In genomic region chr17:52170963-52171572, GRCh38 we compare ENCODE assay signal across 8 cellular contexts. TPM values are rescaled to one million over a fixed set of nuclear protein-coding genes. Genes with fewer than 3 reads are reported as not detected.
DNase-seq lines count a peak whose midpoint lies in the region; ATAC-seq and TF ChIP-seq lines count a peak whose summit lies in the region.

No MANE protein-coding gene starts in this region.

- H3K4ac ChIP-seq in H9 (ENCODE audit: low read depth, low read length), result no peak overlapping the region

- no peak overlapping the region for H2BK120ac ChIP-seq in H9 (ENCODE audit: low read depth, low read length, poor library complexity, severe bottlenecking)

- no peaks in the 10 kb centered on the region for H3K9me3 ChIP-seq in H9 (ENCODE audit: control insufficient read depth, low read depth, low read length)

- H3K79me1 ChIP-seq in H9 (ENCODE audit: insufficient read depth, low read depth, low read length, poor library complexity, severe bottlenecking), result no peaks in the 10 kb centered on the region

- POLR2A ChIA-PET in BJ (lab: Charles Lee), result no interaction called here

- no peaks in the 10 kb centered on the region for H3K27me3 ChIP-seq in BJ (ENCODE audit: control insufficient read depth, insufficient read depth, low read length)
- H3K27me3 ChIP-seq in H9 (ENCODE audit: insufficient read depth, low read length), result no peaks in the 10 kb centered on the region

- H3K9me3 Mint-ChIP-seq in H9, result no peaks in the 10 kb centered on the region

- no peak overlapping the region for H3K4me2 ChIP-seq in H9 (ENCODE audit: insufficient read depth, insufficient read length, low read length)

- CTCF ChIA-PET in BJ (lab: Yijun Ruan, JAX), result no interaction called here

- no peak overlapping the region for H3K27ac ChIP-seq in H9 (ENCODE audit: insufficient read length, low read depth, low read length)

- no peak overlapping the region for H4K8ac ChIP-seq in H9 (replicated peaks; ENCODE audit: insufficient read length, low read depth, low read length)

- DNase-seq in BJ (ENCODE audit: low read depth), result no peak
- peak; percentile 64 for DNase-seq in H9
- peak; percentile 40 for DNase-seq in OCI-M1 (lab: John Stamatoyannopoulos, UW)
- DNase-seq in iPS DF 4.7 (ENCODE audit: extremely low read depth, low spot score), result peak; percentile 28
- no peak for DNase-seq in dermis blood vessel endothelial cell
- DNase-seq in stimulated activated naive CD4-positive, alpha-beta T cell treated with Interleukin-2 at 50 U/mL for 16 hours (lab: John Stamatoyannopoulos, UW), result no peak

- no peak overlapping the region for H3K4me3 ChIP-seq in BJ (ENCODE audit: low read depth, low read length)

- no peak for ATAC-seq in GM21717 (IDR thresholded peaks at IDR 0.05; ENCODE audit: unreplicated experiment)
- ATAC-seq in GM18861 (IDR thresholded peaks at IDR 0.05; ENCODE audit: unreplicated experiment), result no peak

- H3K18ac ChIP-seq in H9 (ENCODE audit: insufficient read length, low read depth, low read length), result no peak overlapping the region

- no peak overlapping the region for H2AFZ ChIP-seq in H9 (ENCODE audit: low read length)

- H3K27me3 Mint-ChIP-seq in H9 (ENCODE audit: low read depth), result no peaks in the 10 kb centered on the region

- H2BK15ac ChIP-seq in H9 (ENCODE audit: low read depth, low read length), result no peak overlapping the region

- H4K20me1 ChIP-seq in H9 (ENCODE audit: control insufficient read depth, insufficient read depth, insufficient read length), result no peaks in the 10 kb centered on the region

- TF ChIP-seq CTCF in BJ (IDR thresholded peaks at IDR 0.05; ENCODE audit: insufficient read depth, low read depth, low read length) (peak; percentile 23; the same call in 1 of the 2 replicates), H9 (conservative IDR thresholded peaks at IDR 0.05) (peak; percentile 81)

- no peak overlapping the region for H2BK5ac ChIP-seq in H9 (ENCODE audit: insufficient read length, low read length)

- H2AK5ac ChIP-seq in H9 (ENCODE audit: insufficient read length, low read length), result no peak overlapping the region

- WGBS in H9 (ENCODE audit: extremely low coverage, insufficient read length, low lambda C conversion rate), result no CpG with 5 or more reads among the region's 1 CpG

- H3K56ac ChIP-seq in H9 (ENCODE audit: insufficient read length, low read depth, low read length), result no peak overlapping the region

- H3K36me3 ChIP-seq in BJ (ENCODE audit: control insufficient read depth, insufficient read depth, low read length), result no peaks in the 10 kb centered on the region

- no peak overlapping the region for H3K14ac ChIP-seq in H9 (ENCODE audit: insufficient read depth, low read length)

- H2BK12ac ChIP-seq in H9 (ENCODE audit: insufficient read length, low read depth, low read length), result no peak overlapping the region

- peaks cover 0 to 6% of the 10 kb centered on the region in 2 experiments; a peak in 2 of 4 replicates for H3K4me1 Mint-ChIP-seq in H9

- H3K4me1 ChIP-seq in H9 (ENCODE audit: insufficient read depth, low read length), result no peaks in the 10 kb centered on the region

- no peak overlapping the region for H3K27ac Mint-ChIP-seq in H9

- H3T11ph ChIP-seq in H9 (ENCODE audit: low read length), result no peak overlapping the region

- H3K4me3 Mint-ChIP-seq in H9, result no peak overlapping the region

- H3K79me2 ChIP-seq in H9 (ENCODE audit: insufficient read depth, low read length), result no peaks in the 10 kb centered on the region

- H4K5ac ChIP-seq in H9 (ENCODE audit: insufficient read length, low read depth, low read length), result no peak overlapping the region

- H3K9ac ChIP-seq in H9 (ENCODE audit: extremely low read depth, insufficient read length, low read length), result no peak overlapping the region

- no peak overlapping the region for H2BK20ac ChIP-seq in H9 (ENCODE audit: low read depth, low read length, poor library complexity, severe bottlenecking)

- H3K36me3 Mint-ChIP-seq in H9 (ENCODE audit: insufficient read depth in 1 of 3, low read depth in 3 of 3), result no peaks in the 10 kb centered on the region

- H3K23ac ChIP-seq in H9 (ENCODE audit: insufficient read length, low read depth, low read length), result no peak overlapping the region

- no peak overlapping the region for H4K91ac ChIP-seq in H9 (ENCODE audit: insufficient read length, low read depth, low read length)

- no peaks in the 10 kb centered on the region for H3K23me2 ChIP-seq in H9 (ENCODE audit: insufficient read length, low read depth, low read length, poor library complexity, severe bottlenecking)

RNA-seq across cellular contexts. Expression of gene CA10, which starts 12.6 kb away (rescaled TPM):
- polyA plus RNA-seq in BJ (2011; rRNA removed), result not detected in 2 replicates
- not detected in 2 replicates for polyA minus RNA-seq in BJ (2011; rRNA and poly(A)+ RNA removed)
- total RNA-seq in H9 (2021) (0.37 and 0.46 TPM in 2 replicates), dermis blood vessel endothelial cell (not detected in 2 replicates)

Comparison
In these comparisons a context has a peak if more than half of its experiments do, and no peak if none do; other contexts are left out.
1. DNase-seq: peak in H9 (single experiment), OCI-M1 (single experiment) and iPS DF 4.7 (single experiment); none in BJ (single experiment), dermis blood vessel endothelial cell (single experiment) and stimulated activated naive CD4-positive, alpha-beta T cell treated with Interleukin-2 at 50 U/mL for 16 hours (single experiment).